In the genomic region with DNA sequence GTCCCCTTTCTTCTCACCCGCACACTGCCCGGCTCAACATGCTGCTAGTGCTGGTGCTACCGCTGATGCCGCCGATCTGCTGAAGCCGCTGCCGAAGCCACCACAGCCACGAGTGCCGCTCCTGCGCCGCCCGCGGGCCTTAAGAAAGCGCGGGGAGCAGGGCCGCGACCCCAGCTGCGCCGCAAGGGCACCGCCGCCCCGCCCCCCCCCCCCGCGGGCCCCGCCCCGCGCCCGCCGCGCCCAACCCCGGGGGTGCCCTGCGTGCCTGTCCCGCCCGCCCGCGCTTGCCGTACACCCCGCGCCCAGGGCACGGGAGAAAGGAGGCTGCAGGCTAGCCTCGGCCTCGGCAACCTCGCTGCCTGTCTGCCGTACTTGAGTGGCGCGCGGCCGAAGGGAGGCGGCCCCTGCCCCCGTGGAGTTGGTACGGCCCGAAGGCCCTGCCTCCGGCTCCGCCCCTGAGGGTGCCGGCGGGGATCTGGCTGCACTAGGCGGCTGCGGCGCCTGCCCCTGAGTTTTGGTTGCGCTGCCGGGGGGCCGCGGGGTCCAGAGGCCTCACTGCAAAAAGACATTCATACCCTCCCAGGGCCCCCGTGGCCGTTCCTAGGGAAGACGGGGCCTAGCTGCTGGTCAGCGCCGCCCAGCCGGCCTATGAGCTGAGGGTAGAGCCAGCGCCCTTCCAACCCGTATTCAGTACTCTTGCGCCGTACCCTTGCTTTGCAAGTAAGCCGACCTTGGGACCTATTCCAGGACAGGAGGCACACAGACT, we compare ENCODE assay signal across 1 cellular context.
TF ChIP-seq lines count a peak whose summit lies in the region.

Gene SOD2, minus strand, starts transcription at position 114 of the 766 bp plus-strand sequence. Its CDS starts 74 bp downstream, at position 40.

TF ChIP-seq in HEK293, 187 proteins besides CTCF, POLR2A, EP300 and RAD21 (continued from another document):
- TF ChIP-seq ZNF596 (tag by site-specific recombination; IDR thresholded peaks at IDR 0.05) = no peak
- peak; percentile 83; the same call in 1 of the 2 replicates for TF ChIP-seq KLF16 (tag by site-specific recombination; IDR thresholded peaks at IDR 0.05)
- no peak for TF ChIP-seq SALL2 (tag by site-specific recombination; IDR thresholded peaks at IDR 0.05; ENCODE audit: borderline replicate concordance)
- TF ChIP-seq OSR2 (tag by site-specific recombination; IDR thresholded peaks at IDR 0.05) = peak; percentile 29; the same call in 1 of the 2 replicates
- TF ChIP-seq ZNF2 (tag by site-specific recombination; IDR thresholded peaks at IDR 0.05) = peak; percentile 54; the same call in 1 of the 2 replicates
- no peak for TF ChIP-seq ZNF366 (tag by site-specific recombination; conservative IDR thresholded peaks at IDR 0.05)
- TF ChIP-seq, protein P1, sequence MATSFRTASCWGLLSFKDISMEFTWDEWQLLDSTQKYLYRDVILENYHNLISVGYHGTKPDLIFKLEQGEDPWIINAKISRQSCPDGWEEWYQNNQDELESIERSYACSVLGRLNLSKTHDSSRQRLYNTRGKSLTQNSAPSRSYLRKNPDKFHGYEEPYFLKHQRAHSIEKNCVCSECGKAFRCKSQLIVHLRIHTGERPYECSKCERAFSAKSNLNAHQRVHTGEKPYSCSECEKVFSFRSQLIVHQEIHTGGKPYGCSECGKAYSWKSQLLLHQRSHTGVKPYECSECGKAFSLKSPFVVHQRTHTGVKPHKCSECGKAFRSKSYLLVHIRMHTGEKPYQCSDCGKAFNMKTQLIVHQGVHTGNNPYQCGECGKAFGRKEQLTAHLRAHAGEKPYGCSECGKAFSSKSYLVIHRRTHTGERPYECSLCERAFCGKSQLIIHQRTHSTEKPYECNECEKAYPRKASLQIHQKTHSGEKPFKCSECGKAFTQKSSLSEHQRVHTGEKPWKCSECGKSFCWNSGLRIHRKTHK (tag by site-specific recombination; IDR thresholded peaks at IDR 0.05) = no peak
- TF ChIP-seq, protein P2, sequence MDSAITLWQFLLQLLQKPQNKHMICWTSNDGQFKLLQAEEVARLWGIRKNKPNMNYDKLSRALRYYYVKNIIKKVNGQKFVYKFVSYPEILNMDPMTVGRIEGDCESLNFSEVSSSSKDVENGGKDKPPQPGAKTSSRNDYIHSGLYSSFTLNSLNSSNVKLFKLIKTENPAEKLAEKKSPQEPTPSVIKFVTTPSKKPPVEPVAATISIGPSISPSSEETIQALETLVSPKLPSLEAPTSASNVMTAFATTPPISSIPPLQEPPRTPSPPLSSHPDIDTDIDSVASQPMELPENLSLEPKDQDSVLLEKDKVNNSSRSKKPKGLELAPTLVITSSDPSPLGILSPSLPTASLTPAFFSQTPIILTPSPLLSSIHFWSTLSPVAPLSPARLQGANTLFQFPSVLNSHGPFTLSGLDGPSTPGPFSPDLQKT (IDR thresholded peaks at IDR 0.05; ENCODE audit: borderline replicate concordance, low read depth, low read length) = no peak
- TF ChIP-seq ZFP69B (tag by site-specific recombination; IDR thresholded peaks at IDR 0.05) = 0 out of 2 replicates have a peak, but pooled peaks have one; percentile 41
- peak; percentile 98 for TF ChIP-seq ZNF600 (tag by site-specific recombination; IDR thresholded peaks at IDR 0.05)
- TF ChIP-seq ZNF302 (tag by site-specific recombination; IDR thresholded peaks at IDR 0.05; ENCODE audit: low read depth) = no peak
- TF ChIP-seq ZNF112 (tag by site-specific recombination; IDR thresholded peaks at IDR 0.05) = no peak
- TF ChIP-seq ZIC2 (tag by site-specific recombination; IDR thresholded peaks at IDR 0.05) = peak; percentile 52; the same call in 1 of the 2 replicates
- no peak for TF ChIP-seq ZFP3 (tag by site-specific recombination; IDR thresholded peaks at IDR 0.05; ENCODE audit: low read depth)
- no peak for TF ChIP-seq ZNF175 (tag by site-specific recombination; IDR thresholded peaks at IDR 0.05)
- TF ChIP-seq ZNF837 (tag by site-specific recombination; IDR thresholded peaks at IDR 0.05) = no peak
- peak; percentile 54; the same call in 1 of the 2 replicates for TF ChIP-seq ZNF76 (tag by site-specific recombination; IDR thresholded peaks at IDR 0.05; ENCODE audit: borderline replicate concordance, low read depth)
- peak; percentile 95 for TF ChIP-seq ZNF335 (tag by site-specific recombination; conservative IDR thresholded peaks at IDR 0.05)
- no peak for TF ChIP-seq ZNF777 (tag by site-specific recombination; IDR thresholded peaks at IDR 0.05; ENCODE audit: borderline replicate concordance)
- no peak for TF ChIP-seq HOXD13 (CRISPR knock-in tag; IDR thresholded peaks at IDR 0.05; ENCODE audit: borderline replicate concordance)
- TF ChIP-seq ZBTB10 (tag by site-specific recombination; IDR thresholded peaks at IDR 0.05) = peak; percentile 36; the same call in 1 of the 2 replicates
- TF ChIP-seq, protein P3, sequence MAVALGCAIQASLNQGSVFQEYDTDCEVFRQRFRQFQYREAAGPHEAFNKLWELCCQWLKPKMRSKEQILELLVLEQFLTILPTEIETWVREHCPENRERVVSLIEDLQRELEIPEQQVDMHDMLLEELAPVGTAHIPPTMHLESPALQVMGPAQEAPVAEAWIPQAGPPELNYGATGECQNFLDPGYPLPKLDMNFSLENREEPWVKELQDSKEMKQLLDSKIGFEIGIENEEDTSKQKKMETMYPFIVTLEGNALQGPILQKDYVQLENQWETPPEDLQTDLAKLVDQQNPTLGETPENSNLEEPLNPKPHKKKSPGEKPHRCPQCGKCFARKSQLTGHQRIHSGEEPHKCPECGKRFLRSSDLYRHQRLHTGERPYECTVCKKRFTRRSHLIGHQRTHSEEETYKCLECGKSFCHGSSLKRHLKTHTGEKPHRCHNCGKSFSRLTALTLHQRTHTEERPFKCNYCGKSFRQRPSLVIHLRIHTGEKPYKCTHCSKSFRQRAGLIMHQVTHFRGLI (tag by site-specific recombination; IDR thresholded peaks at IDR 0.05) = peak; percentile 84
- TF ChIP-seq GLIS2 (tag by site-specific recombination; IDR thresholded peaks at IDR 0.05) = peak; percentile 96
